Comparison of ENCODE assay signal across 1 cellular context in the genomic region with DNA sequence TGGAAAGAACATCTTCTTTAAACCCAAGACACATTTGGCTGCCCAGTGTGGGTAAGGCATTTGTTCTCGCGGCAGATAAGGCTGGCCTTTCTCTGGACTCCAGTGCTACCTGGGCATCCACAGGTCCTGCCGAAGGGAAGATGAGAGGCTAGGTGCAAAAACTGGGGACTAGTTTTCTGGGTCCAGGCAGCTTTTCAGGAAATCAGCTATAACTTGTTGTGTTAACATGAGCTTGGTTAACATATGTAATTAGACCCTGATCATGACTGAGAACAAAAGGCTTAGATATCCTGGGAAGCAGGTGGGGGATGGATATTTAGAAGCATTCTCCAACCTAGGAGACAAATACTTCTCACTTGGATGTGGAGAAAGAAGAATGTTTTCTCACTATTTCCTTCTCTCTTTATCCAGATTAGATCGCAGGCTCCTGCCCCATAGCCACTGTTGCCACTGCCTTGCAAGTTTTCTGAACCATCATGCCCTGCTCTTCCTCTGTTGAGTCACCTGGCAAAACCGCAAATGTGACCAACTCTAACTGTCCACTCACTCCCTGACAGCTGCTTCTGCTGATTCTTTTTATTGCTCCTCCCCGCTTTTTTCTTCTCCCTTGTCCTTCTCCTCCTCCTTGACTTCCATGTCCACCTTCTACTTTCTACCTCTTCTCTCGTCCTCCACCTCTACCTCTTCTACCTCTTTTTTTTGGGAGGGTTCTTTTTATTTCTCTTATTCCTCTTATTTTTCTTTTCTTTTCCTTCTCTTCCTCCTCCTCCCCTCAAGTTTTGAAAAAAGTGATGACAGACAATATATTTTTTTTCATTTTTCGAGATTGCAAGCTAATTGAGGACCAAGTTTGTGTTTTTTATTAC.
TF ChIP-seq lines count a peak whose summit lies in the region.

No MANE protein-coding gene starts in this region.

TF ChIP-seq in K562, 482 proteins besides CTCF, POLR2A, EP300 and RAD21 (continued from another document and continues in another):
- TF ChIP-seq, protein P1, sequence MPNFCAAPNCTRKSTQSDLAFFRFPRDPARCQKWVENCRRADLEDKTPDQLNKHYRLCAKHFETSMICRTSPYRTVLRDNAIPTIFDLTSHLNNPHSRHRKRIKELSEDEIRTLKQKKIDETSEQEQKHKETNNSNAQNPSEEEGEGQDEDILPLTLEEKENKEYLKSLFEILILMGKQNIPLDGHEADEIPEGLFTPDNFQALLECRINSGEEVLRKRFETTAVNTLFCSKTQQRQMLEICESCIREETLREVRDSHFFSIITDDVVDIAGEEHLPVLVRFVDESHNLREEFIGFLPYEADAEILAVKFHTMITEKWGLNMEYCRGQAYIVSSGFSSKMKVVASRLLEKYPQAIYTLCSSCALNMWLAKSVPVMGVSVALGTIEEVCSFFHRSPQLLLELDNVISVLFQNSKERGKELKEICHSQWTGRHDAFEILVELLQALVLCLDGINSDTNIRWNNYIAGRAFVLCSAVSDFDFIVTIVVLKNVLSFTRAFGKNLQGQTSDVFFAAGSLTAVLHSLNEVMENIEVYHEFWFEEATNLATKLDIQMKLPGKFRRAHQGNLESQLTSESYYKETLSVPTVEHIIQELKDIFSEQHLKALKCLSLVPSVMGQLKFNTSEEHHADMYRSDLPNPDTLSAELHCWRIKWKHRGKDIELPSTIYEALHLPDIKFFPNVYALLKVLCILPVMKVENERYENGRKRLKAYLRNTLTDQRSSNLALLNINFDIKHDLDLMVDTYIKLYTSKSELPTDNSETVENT (CRISPR knock-in tag; IDR thresholded peaks at IDR 0.05): no peak
- TF ChIP-seq POLR2AphosphoS5 (IDR thresholded peaks at IDR 0.05; ENCODE audit: control insufficient read depth, insufficient read depth, low read depth, low read length): peak; percentile 71
- no peak for TF ChIP-seq SAP30 (IDR thresholded peaks at IDR 0.05; ENCODE audit: borderline replicate concordance, insufficient read depth, low read depth, low read length, poor library complexity, severe bottlenecking)
- TF ChIP-seq ZSCAN29 (IDR thresholded peaks at IDR 0.05): no peak
- no peak for TF ChIP-seq TFAM (CRISPR knock-in tag; conservative IDR thresholded peaks at IDR 0.05)
- no peak for TF ChIP-seq PCBP1 (IDR thresholded peaks at IDR 0.05; ENCODE audit: low read depth, low read length, poor library complexity, severe bottlenecking)
- TF ChIP-seq, protein P2, sequence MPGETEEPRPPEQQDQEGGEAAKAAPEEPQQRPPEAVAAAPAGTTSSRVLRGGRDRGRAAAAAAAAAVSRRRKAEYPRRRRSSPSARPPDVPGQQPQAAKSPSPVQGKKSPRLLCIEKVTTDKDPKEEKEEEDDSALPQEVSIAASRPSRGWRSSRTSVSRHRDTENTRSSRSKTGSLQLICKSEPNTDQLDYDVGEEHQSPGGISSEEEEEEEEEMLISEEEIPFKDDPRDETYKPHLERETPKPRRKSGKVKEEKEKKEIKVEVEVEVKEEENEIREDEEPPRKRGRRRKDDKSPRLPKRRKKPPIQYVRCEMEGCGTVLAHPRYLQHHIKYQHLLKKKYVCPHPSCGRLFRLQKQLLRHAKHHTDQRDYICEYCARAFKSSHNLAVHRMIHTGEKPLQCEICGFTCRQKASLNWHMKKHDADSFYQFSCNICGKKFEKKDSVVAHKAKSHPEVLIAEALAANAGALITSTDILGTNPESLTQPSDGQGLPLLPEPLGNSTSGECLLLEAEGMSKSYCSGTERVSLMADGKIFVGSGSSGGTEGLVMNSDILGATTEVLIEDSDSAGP (CRISPR knock-in tag; IDR thresholded peaks at IDR 0.05): no peak
- peak; percentile 91 for TF ChIP-seq NFRKB (IDR thresholded peaks at IDR 0.05; ENCODE audit: low read depth)
- TF ChIP-seq ZKSCAN8 (CRISPR knock-in tag; IDR thresholded peaks at IDR 0.05): peak; percentile 73
- no peak for TF ChIP-seq NUFIP1 (IDR thresholded peaks at IDR 0.05; ENCODE audit: partially characterized antibody)
- TF ChIP-seq SRF (CRISPR knock-in tag; IDR thresholded peaks at IDR 0.05): peak in 1 of 2 experiments; percentile 45; a peak in 1 of 4 replicates
- TF ChIP-seq, protein P3, sequence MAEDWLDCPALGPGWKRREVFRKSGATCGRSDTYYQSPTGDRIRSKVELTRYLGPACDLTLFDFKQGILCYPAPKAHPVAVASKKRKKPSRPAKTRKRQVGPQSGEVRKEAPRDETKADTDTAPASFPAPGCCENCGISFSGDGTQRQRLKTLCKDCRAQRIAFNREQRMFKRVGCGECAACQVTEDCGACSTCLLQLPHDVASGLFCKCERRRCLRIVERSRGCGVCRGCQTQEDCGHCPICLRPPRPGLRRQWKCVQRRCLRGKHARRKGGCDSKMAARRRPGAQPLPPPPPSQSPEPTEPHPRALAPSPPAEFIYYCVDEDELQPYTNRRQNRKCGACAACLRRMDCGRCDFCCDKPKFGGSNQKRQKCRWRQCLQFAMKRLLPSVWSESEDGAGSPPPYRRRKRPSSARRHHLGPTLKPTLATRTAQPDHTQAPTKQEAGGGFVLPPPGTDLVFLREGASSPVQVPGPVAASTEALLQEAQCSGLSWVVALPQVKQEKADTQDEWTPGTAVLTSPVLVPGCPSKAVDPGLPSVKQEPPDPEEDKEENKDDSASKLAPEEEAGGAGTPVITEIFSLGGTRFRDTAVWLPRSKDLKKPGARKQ (CRISPR knock-in tag; IDR thresholded peaks at IDR 0.05): 0 out of 2 replicates have a peak, but pooled peaks have one; percentile 27
- TF ChIP-seq, protein P4, sequence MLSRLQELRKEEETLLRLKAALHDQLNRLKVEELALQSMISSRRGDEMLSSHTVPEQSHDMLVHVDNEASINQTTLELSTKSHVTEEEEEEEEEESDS (CRISPR knock-in tag; IDR thresholded peaks at IDR 0.05): no peak
- TF ChIP-seq SMARCE1 (IDR thresholded peaks at IDR 0.05): peak; percentile 98
- no peak for TF ChIP-seq ZNF224 (CRISPR knock-in tag; IDR thresholded peaks at IDR 0.05)
- TF ChIP-seq, protein P5, sequence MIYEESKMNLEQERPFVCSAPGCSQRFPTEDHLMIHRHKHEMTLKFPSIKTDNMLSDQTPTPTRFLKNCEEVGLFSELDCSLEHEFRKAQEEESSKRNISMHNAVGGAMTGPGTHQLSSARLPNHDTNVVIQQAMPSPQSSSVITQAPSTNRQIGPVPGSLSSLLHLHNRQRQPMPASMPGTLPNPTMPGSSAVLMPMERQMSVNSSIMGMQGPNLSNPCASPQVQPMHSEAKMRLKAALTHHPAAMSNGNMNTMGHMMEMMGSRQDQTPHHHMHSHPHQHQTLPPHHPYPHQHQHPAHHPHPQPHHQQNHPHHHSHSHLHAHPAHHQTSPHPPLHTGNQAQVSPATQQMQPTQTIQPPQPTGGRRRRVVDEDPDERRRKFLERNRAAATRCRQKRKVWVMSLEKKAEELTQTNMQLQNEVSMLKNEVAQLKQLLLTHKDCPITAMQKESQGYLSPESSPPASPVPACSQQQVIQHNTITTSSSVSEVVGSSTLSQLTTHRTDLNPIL (CRISPR knock-in tag; IDR thresholded peaks at IDR 0.05): no peak
- no peak for TF ChIP-seq ZNF830 (CRISPR knock-in tag; IDR thresholded peaks at IDR 0.05)
- 0 out of 2 replicates have a peak, but pooled peaks have one; percentile 8 for TF ChIP-seq ZNF134 (CRISPR knock-in tag; conservative IDR thresholded peaks at IDR 0.05)
- TF ChIP-seq ZNF778 (CRISPR knock-in tag; IDR thresholded peaks at IDR 0.05): 0 out of 2 replicates have a peak, but pooled peaks have one; percentile 23
- TF ChIP-seq, protein P6, sequence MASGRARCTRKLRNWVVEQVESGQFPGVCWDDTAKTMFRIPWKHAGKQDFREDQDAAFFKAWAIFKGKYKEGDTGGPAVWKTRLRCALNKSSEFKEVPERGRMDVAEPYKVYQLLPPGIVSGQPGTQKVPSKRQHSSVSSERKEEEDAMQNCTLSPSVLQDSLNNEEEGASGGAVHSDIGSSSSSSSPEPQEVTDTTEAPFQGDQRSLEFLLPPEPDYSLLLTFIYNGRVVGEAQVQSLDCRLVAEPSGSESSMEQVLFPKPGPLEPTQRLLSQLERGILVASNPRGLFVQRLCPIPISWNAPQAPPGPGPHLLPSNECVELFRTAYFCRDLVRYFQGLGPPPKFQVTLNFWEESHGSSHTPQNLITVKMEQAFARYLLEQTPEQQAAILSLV (tag; IDR thresholded peaks at IDR 0.05): no peak; the same call in 1 of the 2 replicates
- TF ChIP-seq, protein P7, sequence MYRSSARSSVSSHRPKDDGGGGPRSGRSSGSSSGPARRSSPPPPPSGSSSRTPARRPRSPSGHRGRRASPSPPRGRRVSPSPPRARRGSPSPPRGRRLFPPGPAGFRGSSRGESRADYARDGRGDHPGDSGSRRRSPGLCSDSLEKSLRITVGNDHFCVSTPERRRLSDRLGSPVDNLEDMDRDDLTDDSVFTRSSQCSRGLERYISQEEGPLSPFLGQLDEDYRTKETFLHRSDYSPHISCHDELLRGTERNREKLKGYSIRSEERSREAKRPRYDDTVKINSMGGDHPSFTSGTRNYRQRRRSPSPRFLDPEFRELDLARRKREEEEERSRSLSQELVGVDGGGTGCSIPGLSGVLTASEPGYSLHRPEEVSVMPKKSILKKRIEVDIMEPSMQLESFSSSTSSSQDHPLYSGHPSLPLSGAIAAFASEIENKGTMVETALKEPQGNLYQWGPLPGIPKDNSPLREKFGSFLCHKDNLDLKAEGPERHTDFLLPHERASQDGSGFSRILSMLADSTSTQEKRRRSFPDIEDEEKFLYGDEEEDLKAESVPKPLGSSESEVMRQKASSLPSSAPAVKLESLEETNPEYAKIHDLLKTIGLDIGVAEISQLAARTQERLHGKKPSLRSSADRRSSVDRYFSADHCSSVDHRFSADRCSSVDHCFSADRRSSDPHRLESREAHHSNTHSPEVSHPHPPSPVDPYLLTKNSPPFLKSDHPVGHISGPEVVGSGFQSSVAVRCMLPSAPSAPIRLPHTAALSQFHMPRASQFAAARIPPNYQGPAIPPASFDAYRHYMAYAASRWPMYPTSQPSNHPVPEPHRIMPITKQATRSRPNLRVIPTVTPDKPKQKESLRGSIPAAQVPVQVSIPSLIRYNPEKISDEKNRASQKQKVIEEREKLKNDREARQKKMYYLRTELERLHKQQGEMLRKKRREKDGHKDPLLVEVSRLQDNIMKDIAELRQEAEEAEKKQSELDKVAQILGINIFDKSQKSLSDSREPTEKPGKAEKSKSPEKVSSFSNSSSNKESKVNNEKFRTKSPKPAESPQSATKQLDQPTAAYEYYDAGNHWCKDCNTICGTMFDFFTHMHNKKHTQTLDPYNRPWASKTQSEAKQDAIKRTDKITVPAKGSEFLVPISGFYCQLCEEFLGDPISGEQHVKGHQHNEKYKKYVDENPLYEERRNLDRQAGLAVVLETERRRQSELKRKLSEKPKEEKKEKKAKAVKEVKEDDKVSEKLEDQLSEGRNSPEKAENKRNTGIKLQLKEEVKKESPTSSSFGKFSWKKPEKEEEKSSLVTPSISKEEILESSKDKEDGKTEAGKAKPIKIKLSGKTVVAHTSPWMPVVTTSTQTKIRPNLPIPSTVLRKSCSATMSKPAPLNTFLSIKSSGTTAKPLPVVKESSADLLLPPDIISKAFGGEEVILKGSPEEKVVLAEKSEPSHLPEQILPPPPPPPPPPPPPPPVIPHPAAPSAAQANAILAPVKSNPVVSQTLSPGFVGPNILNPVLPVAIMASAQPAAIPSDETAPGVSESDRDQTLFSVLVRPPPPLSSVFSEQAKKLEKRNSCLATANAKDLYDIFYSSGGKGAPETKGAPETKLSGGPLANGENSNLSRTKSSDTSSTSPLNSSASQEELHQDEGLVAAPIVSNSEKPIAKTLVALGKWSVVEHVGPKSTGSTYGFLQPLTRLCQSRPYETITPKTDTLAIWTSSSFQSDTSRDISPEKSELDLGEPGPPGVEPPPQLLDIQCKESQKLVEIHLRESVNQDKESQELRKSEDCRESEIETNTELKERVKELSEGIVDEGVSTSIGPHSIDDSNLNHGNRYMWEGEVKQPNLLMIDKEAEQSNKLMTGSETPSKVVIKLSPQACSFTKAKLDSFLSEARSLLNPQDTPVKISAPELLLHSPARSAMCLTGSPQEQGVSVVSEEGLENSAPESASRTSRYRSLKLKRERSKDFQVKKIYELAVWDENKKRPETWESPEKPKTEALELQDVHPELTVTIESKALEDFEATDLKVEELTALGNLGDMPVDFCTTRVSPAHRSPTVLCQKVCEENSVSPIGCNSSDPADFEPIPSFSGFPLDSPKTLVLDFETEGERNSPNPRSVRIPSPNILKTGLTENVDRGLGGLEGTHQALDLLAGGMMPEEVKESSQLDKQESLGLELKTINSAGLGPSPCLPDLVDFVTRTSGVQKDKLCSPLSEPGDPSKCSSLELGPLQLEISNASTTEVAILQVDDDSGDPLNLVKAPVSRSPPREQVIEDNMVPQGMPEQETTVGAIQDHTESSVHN (IDR thresholded peaks at IDR 0.05; ENCODE audit: borderline replicate concordance in 1 of 2, low read depth in 1 of 2): peak in 1 of 2 experiments; percentile 88; a peak in 2 of 4 replicates
- peak; percentile 82 for TF ChIP-seq MAFG (tag; conservative IDR thresholded peaks at IDR 0.05)
- TF ChIP-seq TAL1 (IDR thresholded peaks at IDR 0.05): peak; percentile 81
- no peak for TF ChIP-seq MXI1 (IDR thresholded peaks at IDR 0.05; ENCODE audit: low read depth, low read length)
- no peak for TF ChIP-seq ZNF75A (CRISPR knock-in tag; IDR thresholded peaks at IDR 0.05)
- TF ChIP-seq TEAD2 (tag; IDR thresholded peaks at IDR 0.05): no peak
- peak; percentile 60 for TF ChIP-seq GATA2 (CRISPR knock-in tag; IDR thresholded peaks at IDR 0.05)
- no peak for TF ChIP-seq HNRNPK (IDR thresholded peaks at IDR 0.05; ENCODE audit: low read depth, low read length, poor library complexity, severe bottlenecking)
- TF ChIP-seq TAF9B (IDR thresholded peaks at IDR 0.05; ENCODE audit: partially characterized antibody): peak; percentile 84
- no peak for TF ChIP-seq RBM15 (IDR thresholded peaks at IDR 0.05; ENCODE audit: insufficient read depth, low read length)
- TF ChIP-seq, protein P8, sequence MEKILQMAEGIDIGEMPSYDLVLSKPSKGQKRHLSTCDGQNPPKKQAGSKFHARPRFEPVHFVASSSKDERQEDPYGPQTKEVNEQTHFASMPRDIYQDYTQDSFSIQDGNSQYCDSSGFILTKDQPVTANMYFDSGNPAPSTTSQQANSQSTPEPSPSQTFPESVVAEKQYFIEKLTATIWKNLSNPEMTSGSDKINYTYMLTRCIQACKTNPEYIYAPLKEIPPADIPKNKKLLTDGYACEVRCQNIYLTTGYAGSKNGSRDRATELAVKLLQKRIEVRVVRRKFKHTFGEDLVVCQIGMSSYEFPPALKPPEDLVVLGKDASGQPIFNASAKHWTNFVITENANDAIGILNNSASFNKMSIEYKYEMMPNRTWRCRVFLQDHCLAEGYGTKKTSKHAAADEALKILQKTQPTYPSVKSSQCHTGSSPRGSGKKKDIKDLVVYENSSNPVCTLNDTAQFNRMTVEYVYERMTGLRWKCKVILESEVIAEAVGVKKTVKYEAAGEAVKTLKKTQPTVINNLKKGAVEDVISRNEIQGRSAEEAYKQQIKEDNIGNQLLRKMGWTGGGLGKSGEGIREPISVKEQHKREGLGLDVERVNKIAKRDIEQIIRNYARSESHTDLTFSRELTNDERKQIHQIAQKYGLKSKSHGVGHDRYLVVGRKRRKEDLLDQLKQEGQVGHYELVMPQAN (IDR thresholded peaks at IDR 0.05; ENCODE audit: borderline replicate concordance): peak; percentile 60; the same call in 1 of the 2 replicates
- TF ChIP-seq ARNT (IDR thresholded peaks at IDR 0.05): peak; percentile 90 to 92
- TF ChIP-seq, protein P9, sequence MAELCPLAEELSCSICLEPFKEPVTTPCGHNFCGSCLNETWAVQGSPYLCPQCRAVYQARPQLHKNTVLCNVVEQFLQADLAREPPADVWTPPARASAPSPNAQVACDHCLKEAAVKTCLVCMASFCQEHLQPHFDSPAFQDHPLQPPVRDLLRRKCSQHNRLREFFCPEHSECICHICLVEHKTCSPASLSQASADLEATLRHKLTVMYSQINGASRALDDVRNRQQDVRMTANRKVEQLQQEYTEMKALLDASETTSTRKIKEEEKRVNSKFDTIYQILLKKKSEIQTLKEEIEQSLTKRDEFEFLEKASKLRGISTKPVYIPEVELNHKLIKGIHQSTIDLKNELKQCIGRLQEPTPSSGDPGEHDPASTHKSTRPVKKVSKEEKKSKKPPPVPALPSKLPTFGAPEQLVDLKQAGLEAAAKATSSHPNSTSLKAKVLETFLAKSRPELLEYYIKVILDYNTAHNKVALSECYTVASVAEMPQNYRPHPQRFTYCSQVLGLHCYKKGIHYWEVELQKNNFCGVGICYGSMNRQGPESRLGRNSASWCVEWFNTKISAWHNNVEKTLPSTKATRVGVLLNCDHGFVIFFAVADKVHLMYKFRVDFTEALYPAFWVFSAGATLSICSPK (IDR thresholded peaks at IDR 0.05; ENCODE audit: borderline replicate concordance): 0 out of 2 replicates have a peak, but pooled peaks have one; percentile 47
